ENCODE assay signal across 8 cellular contexts in the genomic region with DNA sequence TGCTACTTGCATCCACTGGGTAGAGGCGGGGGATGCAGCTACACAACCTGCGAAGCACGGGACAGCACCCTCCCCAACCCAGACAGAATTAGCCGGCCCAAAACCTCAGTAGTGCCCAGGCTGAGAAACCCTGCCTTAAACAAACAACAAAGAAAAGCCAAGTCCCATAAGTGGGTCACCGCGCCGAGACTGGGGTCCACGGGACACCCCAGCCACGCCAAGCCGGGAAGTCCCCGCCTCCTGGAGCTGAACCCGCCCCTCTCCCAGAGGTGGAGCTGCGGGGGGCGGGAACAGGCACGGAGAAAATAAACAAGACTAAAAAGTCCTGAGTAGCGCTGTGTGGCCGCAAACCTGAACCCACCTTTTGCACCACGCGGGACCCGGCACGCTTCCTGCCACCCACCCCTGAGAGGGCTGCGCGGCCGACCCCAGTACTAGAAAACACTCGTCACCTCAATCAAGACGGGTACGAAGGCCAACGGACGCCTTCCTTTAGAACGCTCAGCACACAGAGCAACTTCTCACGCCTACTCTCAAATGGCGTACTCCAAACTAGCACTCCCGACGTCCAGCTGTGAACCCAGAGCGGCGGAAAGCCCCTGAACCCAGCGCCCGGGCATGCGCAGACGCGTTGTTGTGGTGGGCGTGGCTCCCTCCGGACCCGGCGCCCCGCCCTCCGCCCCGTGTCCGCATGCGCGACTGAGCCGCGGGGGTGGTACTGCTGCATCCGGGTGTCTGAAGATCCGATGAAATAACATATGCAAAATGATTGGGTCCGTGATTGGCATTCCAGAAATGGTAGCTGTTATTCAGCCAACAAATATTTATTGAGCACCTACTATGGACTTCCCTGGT. TPM values are rescaled to one million over a fixed set of nuclear protein-coding genes. Genes with fewer than 3 reads are reported as not detected.
DNase-seq lines count a peak whose midpoint lies in the region; ATAC-seq and TF ChIP-seq lines count a peak whose summit lies in the region.
"Not testable (repeated sequence)": the region's sequence is repeated elsewhere in the genome, so short reads cannot be mapped to it uniquely, and the experiment has no call there.

No MANE protein-coding gene starts in this region.

- CTCF ChIA-PET in AG04449 (lab: Yijun Ruan, JAX) = not testable (repeated sequence)

- peak overlapping the region; percentile 36 for H3K27ac ChIP-seq in caudate nucleus (ENCODE audit: low read depth, low read length)

- DNase-seq in AG04449 (ENCODE audit: low read depth, low spot score); kidney epithelial cell (ENCODE audit: low read depth): not testable (repeated sequence)
- peak; percentile 39 for DNase-seq in NCI-H510A (lab: John Stamatoyannopoulos, UW)
- DNase-seq in activated CD4-positive, alpha-beta T cell treated with anti-CD3 and anti-CD28 coated beads for 4 hours = peak; percentile 71 to 90
- peak in 47 of 61 donors; percentile 10 to 88 (median 54) for DNase-seq in caudate nucleus (lab: John Stamatoyannopoulos, UW)
- DNase-seq in stimulated activated CD4-positive, alpha-beta T cell treated with anti-CD3 and anti-CD28 coated beads, Interleukin-1b, Interleukin-23, amount 100 ng/mL, for 1 hour (ENCODE audit: low read depth in 2 of 2) = peak; percentile 58 to 92

- peak; percentile 65 for ATAC-seq in GM19328 (IDR thresholded peaks at IDR 0.05; ENCODE audit: unreplicated experiment)
- peak; percentile 57 for ATAC-seq in HG03378 (IDR thresholded peaks at IDR 0.05; ENCODE audit: unreplicated experiment)

- H3K4me3 ChIP-seq in AG04449 (ENCODE audit: low read depth, low read length) (peak overlapping the region; percentile 60), kidney epithelial cell (ENCODE audit: low read depth, low read length) (peak overlapping the region; percentile 53)

- not testable (repeated sequence) for TF ChIP-seq CTCF in AG04449 (IDR thresholded peaks at IDR 0.05; ENCODE audit: insufficient read depth, low read length, missing control alignments); kidney epithelial cell (IDR thresholded peaks at IDR 0.05; ENCODE audit: insufficient read depth, low read length, poor library complexity, severe bottlenecking)

- H3K36me3 ChIP-seq in kidney epithelial cell (ENCODE audit: control insufficient read depth, insufficient read depth, low read length) = not testable (repeated sequence)

- POLR2A ChIA-PET in AG04449 (lab: Yijun Ruan, JAX) = not testable (repeated sequence)

- H3K27me3 ChIP-seq in kidney epithelial cell (ENCODE audit: control insufficient read depth, insufficient read depth, low read length) = not testable (repeated sequence)

RNA-seq across cellular contexts. Expression of gene RHD, which starts 4.8 kb away (rescaled TPM):
- not detected in 2 replicates for total RNA-seq in kidney epithelial cell

RNA-seq across cellular contexts. Expression of gene RSRP1, which starts 20.3 kb away (rescaled TPM):
- total RNA-seq in kidney epithelial cell = 48.6 and 55.0 TPM in 2 replicates

RNA-seq across cellular contexts. Expression of gene SYF2, which starts 35.2 kb away (rescaled TPM):
- total RNA-seq in kidney epithelial cell = 63.3 and 80.7 TPM in 2 replicates
